ENCODE assay signal across 1 cellular context in the genomic region with DNA sequence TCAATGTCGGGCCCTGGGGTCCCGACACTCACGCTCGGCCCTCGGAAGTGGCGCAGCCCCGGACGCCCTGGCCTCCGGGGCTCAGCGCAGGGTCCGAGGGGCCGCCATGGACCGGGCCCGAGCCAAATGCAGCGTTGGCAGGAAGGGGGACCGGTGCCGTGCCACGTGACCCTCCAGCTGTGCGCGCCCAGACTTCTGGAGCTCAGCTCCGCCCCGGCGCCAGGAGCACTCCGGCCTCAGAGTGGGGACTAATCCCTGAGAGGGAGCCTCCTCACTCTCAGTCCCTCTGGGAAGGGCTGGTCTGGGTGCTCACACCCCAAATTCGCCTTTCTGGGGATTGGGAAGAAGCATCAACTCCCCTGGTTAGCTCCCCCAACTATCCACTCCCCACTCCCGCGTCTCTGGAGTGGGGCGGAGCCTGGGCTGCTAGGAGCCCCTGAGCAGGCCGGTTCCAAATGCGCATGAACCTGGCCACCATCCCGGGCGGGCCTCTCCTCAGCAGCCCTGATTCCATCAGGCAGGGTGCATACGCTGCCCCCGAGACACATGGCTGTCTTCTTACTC.
TF ChIP-seq lines count a peak whose summit lies in the region.

TSS of gene B3GNT9 (minus strand) at position 166 of the 564 bp plus-strand sequence. CDS start 513 bp downstream, outside the sequence.

TF ChIP-seq in HCT116, 20 proteins besides CTCF, POLR2A, EP300 and RAD21 (continued from another document):
- TF ChIP-seq REST (IDR thresholded peaks at IDR 0.05; ENCODE audit: low read depth) (no peak), EGR1 (IDR thresholded peaks at IDR 0.05; ENCODE audit: low read depth) (no peak), CEBPB (IDR thresholded peaks at IDR 0.05; ENCODE audit: low read depth) (no peak), JUND (IDR thresholded peaks at IDR 0.05) (no peak), SP1 (IDR thresholded peaks at IDR 0.05; ENCODE audit: low read depth) (no peak), TCF7L2 (IDR thresholded peaks at IDR 0.05; ENCODE audit: borderline replicate concordance, extremely low read depth, insufficient read depth, insufficient read length) (no peak), POLR2AphosphoS5 (IDR thresholded peaks at IDR 0.05; ENCODE audit: low read depth, low read length) (peak; percentile 14; the same call in 1 of the 2 replicates), SRF (IDR thresholded peaks at IDR 0.05; ENCODE audit: low read depth) (no peak), CBX3 (IDR thresholded peaks at IDR 0.05; ENCODE audit: low read depth) (no peak), ZFX (IDR thresholded peaks at IDR 0.05) (peak; percentile 41; the same call in 1 of the 2 replicates), SIN3A (IDR thresholded peaks at IDR 0.05; ENCODE audit: low read depth) (no peak), YY1 (IDR thresholded peaks at IDR 0.05; ENCODE audit: extremely low read depth, insufficient replicate concordance, low read depth, low read length) (no peak), FOSL1 (IDR thresholded peaks at IDR 0.05; ENCODE audit: low read depth) (no peak)
